ENCODE assay signal across 9 cellular contexts in the genomic region with DNA sequence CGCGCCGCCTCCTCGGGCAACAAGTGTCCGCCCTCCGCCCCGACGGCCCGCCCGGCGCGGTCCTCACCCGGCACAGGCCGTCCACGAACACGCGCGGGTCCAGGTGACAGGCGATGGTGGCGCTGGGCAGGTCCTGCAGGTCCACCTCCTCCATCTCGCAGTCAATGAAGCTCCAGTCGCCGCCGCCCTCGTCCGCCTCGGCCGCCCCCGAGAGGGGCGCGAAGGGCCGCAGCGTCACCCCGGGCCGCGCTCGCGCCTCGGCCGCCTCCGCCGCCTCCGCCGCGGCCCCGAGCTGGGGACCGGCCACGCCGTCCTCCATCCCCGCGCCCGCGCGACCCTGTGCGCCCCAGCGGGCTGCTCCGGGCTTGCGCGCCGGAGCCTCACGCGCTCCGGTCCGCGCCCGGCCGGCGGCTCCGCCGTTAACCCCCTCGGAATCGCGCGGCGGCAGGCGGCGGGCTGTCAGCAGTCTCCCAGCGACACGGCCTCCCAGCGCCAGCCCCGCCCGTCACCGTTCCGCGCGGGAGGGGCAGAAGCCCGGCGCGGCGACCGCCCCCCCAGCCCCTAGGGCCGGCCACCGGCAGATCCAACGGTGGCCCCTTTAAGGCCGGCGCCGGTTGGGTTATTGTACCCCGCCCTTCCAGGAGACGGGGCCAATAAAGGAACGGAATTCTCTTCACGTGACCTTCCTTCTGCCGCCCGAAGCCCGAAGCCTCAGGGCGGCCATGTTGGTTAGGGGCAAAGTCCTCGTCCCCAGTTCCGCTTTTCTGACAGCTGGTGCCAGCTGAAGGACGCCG.
DNase-seq lines count a peak whose midpoint lies in the region; ATAC-seq, FAIRE-seq and TF ChIP-seq lines count a peak whose summit lies in the region.
"Had no signal": no experiment of that assay in that cellular context is flagged by ENCODE, and none has a peak within 500 bp of the region (broad histone marks: within the 10 kb centered on the region; RNA-seq: fewer than 3 reads in every experiment).

TSS of gene RCAN1 (minus strand) at position 421 of the 794 bp plus-strand sequence. CDS start at position 319, 102 bp downstream.

- DNase-seq in AG10803 (ENCODE audit: low read depth) (peak; percentile 90), NCI-H345 treated with DMSO at 0.1 percent for 48 hours (lab: John Stamatoyannopoulos, UW; ENCODE audit: unreplicated experiment) (peak; percentile 98), cerebellar cortex (ENCODE audit: low spot score) (peak; percentile 98)
- DNase-seq in activated CD4-positive, CD25-positive, alpha-beta regulatory T cell treated with anti-CD3 and anti-CD28 coated beads, Interleukin-2, amount 50 U/mL, for 72 hours: peak; percentile 82
- DNase-seq in stimulated activated CD4-positive, alpha-beta T cell treated with anti-CD3 and anti-CD28 coated beads, Interleukin-12 subunit alpha, Interleukin-12 subunit beta, amount 100 ng/mL, for 24 hours (ENCODE audit: low read depth in 2 of 2): peak; percentile 74 to 76

- no peak for TF ChIP-seq CTCF in AG10803 (conservative IDR thresholded peaks at IDR 0.05; ENCODE audit: low read length)

- FAIRE-seq in islet of Langerhans (lab: Jason Lieb, UNC): peak; percentile 91
- FAIRE-seq: colon had no signal

- ATAC-seq in GM19035 (IDR thresholded peaks at IDR 0.05; ENCODE audit: unreplicated experiment) (peak; percentile 98), HG03342 (IDR thresholded peaks at IDR 0.05; ENCODE audit: unreplicated experiment) (peak; percentile 96)

- peak within 1 kb of the TSS; percentile 68 for H3K4me3 ChIP-seq in AG10803 (ENCODE audit: low read length)

Comparison
In these comparisons a context has a peak if more than half of its experiments do, and no peak if none do; other contexts are left out.
1. Peak in every context shown above with its lines: DNase-seq, ATAC-seq and H3K4me3 ChIP-seq.